8 cellular contexts compared by ENCODE assay signal in the genomic region with DNA sequence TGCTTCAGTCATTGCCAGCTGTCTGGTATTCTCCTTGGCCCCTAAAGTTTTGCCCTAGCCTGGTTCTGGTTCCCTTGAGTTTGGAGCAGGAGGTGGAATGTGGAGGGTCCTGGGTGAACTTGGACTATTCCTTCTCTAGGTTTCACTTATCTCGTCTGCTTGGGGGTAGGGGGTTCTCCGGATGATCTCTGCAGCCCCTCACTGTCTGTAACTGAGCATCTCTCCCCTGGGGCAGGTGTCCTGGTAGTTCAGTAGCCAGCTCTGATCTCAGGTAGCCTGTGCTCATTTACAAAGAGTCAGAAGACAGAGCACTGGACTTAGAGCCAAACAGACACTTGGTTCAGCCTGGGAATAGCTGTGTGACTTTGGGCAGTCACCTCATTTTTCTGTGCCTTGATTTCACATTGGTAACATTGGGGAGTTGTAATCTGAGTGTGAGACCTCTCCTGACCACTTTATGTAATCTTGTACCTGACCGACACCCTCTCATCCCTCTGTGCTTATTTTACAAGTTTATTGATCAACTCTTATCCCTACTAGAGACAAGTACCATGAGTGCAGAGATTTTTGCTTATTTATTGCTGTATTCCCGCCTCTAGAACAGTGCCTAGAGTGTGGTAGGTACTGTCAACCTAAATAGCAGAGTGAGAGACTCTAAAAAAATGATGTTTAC. TPM values are rescaled to one million over a fixed set of nuclear protein-coding genes. Genes with fewer than 3 reads are reported as not detected.
DNase-seq lines count a peak whose midpoint lies in the region; ATAC-seq, FAIRE-seq and TF ChIP-seq lines count a peak whose summit lies in the region.

No MANE protein-coding gene starts in this region.

- H3K4me1 ChIP-seq in A549 (peaks cover 12% of the 10 kb centered on the region; the same call in 2 of the 3 replicates), mononuclear cell (ENCODE audit: insufficient read depth, low read length) (peaks cover 30% of the 10 kb centered on the region)

- H3K4me3 Mint-ChIP-seq in HFFc6 (peak overlapping the region; percentile 90), MCF 10A (ENCODE audit: unreplicated experiment) (peak overlapping the region; percentile 84)

- intact Hi-C loops in MCF 10A (cut with micrococcal nuclease), result loop anchor here (1.0 to 2.0 kb wide), 2 partner anchors 55 to 104 kb away; no protein-coding TSS in a partner anchor

- H3K4me3 ChIP-seq in A549 (peak overlapping the region; percentile 87), mononuclear cell (ENCODE audit: low read length) (peak overlapping the region; percentile 89)

- no peak for TF ChIP-seq RAD21 in A549 (conservative IDR thresholded peaks at IDR 0.05 in 1 of 2, IDR thresholded peaks at IDR 0.05 in 1 of 2)

- peak overlapping the region; percentile 91 for H3K27ac Mint-ChIP-seq in HFFc6
- peak overlapping the region; percentile 91 for H3K27ac Mint-ChIP-seq in MCF 10A (ENCODE audit: low read depth, unreplicated experiment)

- H3K27me3 Mint-ChIP-seq in HFFc6 (ENCODE audit: insufficient read depth) (no peaks in the 10 kb centered on the region), MCF 10A (ENCODE audit: insufficient read depth, unreplicated experiment) (no peaks in the 10 kb centered on the region)

- ATAC-seq in A549 (peak; percentile 3 to 9; a peak in 3 of 6 replicates), HG02981 (IDR thresholded peaks at IDR 0.05; ENCODE audit: unreplicated experiment) (no peak)

- H3K36me3 Mint-ChIP-seq in HFFc6 (ENCODE audit: low read depth), result no peaks in the 10 kb centered on the region
- no peaks in the 10 kb centered on the region for H3K36me3 Mint-ChIP-seq in MCF 10A (ENCODE audit: insufficient read depth, unreplicated experiment)

- no peaks in the 10 kb centered on the region for H3K9me3 ChIP-seq in A549
- no peaks in the 10 kb centered on the region for H3K9me3 ChIP-seq in mononuclear cell (ENCODE audit: low read depth, low read length)

- DNase-seq in A549 (ENCODE audit: low read depth in 1 of 2, low spot score in 1 of 2), result no peak
- no peak for DNase-seq in HFFc6
- DNase-seq in MCF 10A (ENCODE audit: unreplicated experiment), result peak; percentile 13
- DNase-seq in GM20000 (ENCODE audit: low spot score), result no peak
- DNase-seq in GM19240 (ENCODE audit: insufficient read length, low spot score), result no peak
- no peak for DNase-seq in dermis blood vessel endothelial cell

- peak overlapping the region; percentile 83 for H3K4me2 ChIP-seq in A549

- FAIRE-seq in A549 (lab: Jason Lieb, UNC), result no peak

- no peak for TF ChIP-seq EP300 in A549 (IDR thresholded peaks at IDR 0.05)

- POLR2A ChIA-PET in A549 (lab: Yijun Ruan, JAX) (interaction anchor here (1.0 to 1.5 kb wide), 5 partner anchors 15 to 143 kb away, joined by 3 to 7 read pairs (median 4); a partner anchor contains a TSS), MCF 10A (lab: Yijun Ruan, JAX) (interaction anchor here (0.7 to 4.3 kb wide), 21 partner anchors 17 to 288 kb away, joined by 3 to 43 read pairs (median 4); a partner anchor contains a TSS)

- peaks cover 27% of the 10 kb centered on the region for H3K4me1 Mint-ChIP-seq in HFFc6 (ENCODE audit: low read depth)
- peaks cover 14% of the 10 kb centered on the region for H3K4me1 Mint-ChIP-seq in MCF 10A (ENCODE audit: insufficient read depth, unreplicated experiment)

- peak overlapping the region; percentile 92 to 93 for H3K27ac ChIP-seq in A549

- TF ChIP-seq POLR2A in A549 (IDR thresholded peaks at IDR 0.05; ENCODE audit: low read length), result no peak

- CTCF ChIA-PET in A549 (lab: Yijun Ruan, JAX) (interaction anchor here (0.6 to 3.0 kb wide), 6 partner anchors 11 to 188 kb away, joined by 3 to 18 read pairs (median 4); no protein-coding TSS in a partner anchor), MCF 10A (lab: Yijun Ruan, JAX) (interaction anchor here (0.6 to 2.7 kb wide), 4 partner anchors 13 to 104 kb away, joined by 3 to 20 read pairs (median 12); a partner anchor contains a TSS)

- H3K9me3 Mint-ChIP-seq in HFFc6 (no peaks in the 10 kb centered on the region), MCF 10A (ENCODE audit: unreplicated experiment) (no peaks in the 10 kb centered on the region)

- TF ChIP-seq CTCF in A549 (IDR thresholded peaks at IDR 0.05), result no peak
- TF ChIP-seq CTCF in HFFc6 (IDR thresholded peaks at IDR 0.05), result no peak
- TF ChIP-seq CTCF in MCF 10A (IDR thresholded peaks at IDR 0.05; ENCODE audit: unreplicated experiment), result no peak
- no peak for TF ChIP-seq CTCF in GM20000 (IDR thresholded peaks at IDR 0.05; ENCODE audit: extremely low read depth, missing control alignments)

- H3K27me3 ChIP-seq in mononuclear cell (ENCODE audit: insufficient read depth, low read length), result no peaks in the 10 kb centered on the region

- WGBS in A549 (ENCODE audit: missing lambda C conversion rate), result 29% methylated on average over 4 of the region's 4 CpGs

- BruUV-seq in MCF 10A (replicated peaks; lab: Mats Ljungman, UMichigan), result TSS peak; percentile 46

TF ChIP-seq in A549, 52 proteins besides CTCF, POLR2A, EP300 and RAD21:
- TF ChIP-seq, protein P1, sequence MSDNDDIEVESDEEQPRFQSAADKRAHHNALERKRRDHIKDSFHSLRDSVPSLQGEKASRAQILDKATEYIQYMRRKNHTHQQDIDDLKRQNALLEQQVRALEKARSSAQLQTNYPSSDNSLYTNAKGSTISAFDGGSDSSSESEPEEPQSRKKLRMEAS (IDR thresholded peaks at IDR 0.05), result no peak
- no peak for TF ChIP-seq ZFP36 (IDR thresholded peaks at IDR 0.05; ENCODE audit: borderline replicate concordance, partially characterized antibody)

RNA-seq across cellular contexts. Expression of a gene that starts 0.8 kb away (rescaled TPM):
- polyA plus RNA-seq in A549 (2011; rRNA removed) (2.5 and 3.6 TPM in 2 replicates), A549 (2017; fragmentation: RNase III; extraction: RNeasy Plus Mini Kit Qiagen cat#74134 plus additional on column Dnase treatment) (3.3 to 4.5 TPM (median 4.5 TPM) in 3 replicates)
- 3.1 and 3.3 TPM in 2 replicates for polyA plus RNA-seq in A549 (2012; cell fraction: cytosol; rRNA removed)
- polyA plus RNA-seq in A549 (2012; cell fraction: nucleus; rRNA removed), result 3.5 and 4.4 TPM in 2 replicates
- 13.4 and 15.0 TPM in 2 replicates for polyA minus RNA-seq in A549 (2011; rRNA and poly(A)+ RNA removed)
- total RNA-seq in HFFc6 (2021; fragmentation: NEBNext Ultra II Directional; extraction: Animal tissue kit (Norgen Biotek cat#: 25700)), result 10 to 100 TPM in 2 of 6 experiments, 1 to 10 TPM in 4; 8.9 to 10.4 (median 9.1) TPM
- total RNA-seq in MCF 10A (2022) (4.0 and 4.3 TPM in 2 replicates), mononuclear cell (13.6 TPM), dermis blood vessel endothelial cell (6.1 and 6.3 TPM in 2 replicates)

RNA-seq across cellular contexts. Expression of a gene that starts 31.6 kb away (rescaled TPM):
- 19.4 and 29.3 TPM in 2 replicates for polyA plus RNA-seq in A549 (2011; rRNA removed)
- polyA plus RNA-seq in A549 (2012; cell fraction: cytosol; rRNA removed), result 16.9 and 24.0 TPM in 2 replicates
- polyA plus RNA-seq in A549 (2012; cell fraction: nucleus; rRNA removed), result 64.6 and 68.4 TPM in 2 replicates
- 21.0 to 30.8 TPM (median 29.7 TPM) in 3 replicates for polyA plus RNA-seq in A549 (2017; fragmentation: RNase III; extraction: RNeasy Plus Mini Kit Qiagen cat#74134 plus additional on column Dnase treatment)
- 31.2 and 49.4 TPM in 2 replicates for polyA minus RNA-seq in A549 (2011; rRNA and poly(A)+ RNA removed)
- total RNA-seq in HFFc6 (2021; fragmentation: NEBNext Ultra II Directional; extraction: Animal tissue kit (Norgen Biotek cat#: 25700)), result 10 to 100 TPM; 29.3 to 42.1 (median 37.6) TPM
- 88.4 and 104 TPM in 2 replicates for total RNA-seq in MCF 10A (2022)
- 47.9 TPM for total RNA-seq in mononuclear cell
- total RNA-seq in dermis blood vessel endothelial cell, result 46.3 and 110 TPM in 2 replicates
